ENCODE assay signal across 13 cellular contexts in genomic region chr16:10897134-10897533, GRCh38. TPM values are rescaled to one million over a fixed set of nuclear protein-coding genes. Genes with fewer than 3 reads are reported as not detected.
DNase-seq lines count a peak whose midpoint lies in the region; ATAC-seq, FAIRE-seq and TF ChIP-seq lines count a peak whose summit lies in the region.
"Had no signal": no experiment of that assay in that cellular context is flagged by ENCODE, and none has a peak within 500 bp of the region (broad histone marks: within the 10 kb centered on the region; RNA-seq: fewer than 3 reads in every experiment).

No MANE protein-coding gene starts in this region.

- SMC1A ChIA-PET in GM12878 (lab: Charles Lee; ENCODE audit: uncharacterized antibody, unreplicated experiment), result interaction anchor here (0.7 to 4.3 kb wide), 13 partner anchors 10 to 128 kb away, joined by 3 to 37 read pairs (median 5); partner anchors contain the start of gene CIITA

- no peak overlapping the region for H2BK120ac ChIP-seq in neuronal stem cell (ENCODE audit: low read depth, low read length)

- no peak overlapping the region for H3K4ac ChIP-seq in neuronal stem cell (ENCODE audit: low read length)

- H3K4me1 Mint-ChIP-seq in activated T-cell treated with anti-CD3 and anti-CD28 coated beads, Interleukin-2, amount 50 U/mL, for 72 hours (ENCODE audit: low read depth), result no peaks in the 10 kb centered on the region
- no peaks in the 10 kb centered on the region for H3K4me1 Mint-ChIP-seq in progenitor cell of endocrine pancreas (ENCODE audit: low read depth)

- H2BK5ac ChIP-seq in neuronal stem cell (ENCODE audit: low read length), result no peak overlapping the region

- H3K4me3 Mint-ChIP-seq in activated T-cell treated with anti-CD3 and anti-CD28 coated beads, Interleukin-2, amount 50 U/mL, for 72 hours, result no peak overlapping the region
- no peak overlapping the region for H3K4me3 Mint-ChIP-seq in progenitor cell of endocrine pancreas (ENCODE audit: low read depth)
- H3K4me3 Mint-ChIP-seq: activated T-cell treated with anti-CD3 and anti-CD28 coated beads, Interleukin-2, amount 50 U/mL, for 4 hours had no signal

- H3K4me1 ChIP-seq in GM12878 (ENCODE audit: control insufficient read depth, insufficient read depth, low read length), result peaks cover 52% of the 10 kb centered on the region
- H3K4me1 ChIP-seq in neuronal stem cell (ENCODE audit: control insufficient read depth in 2 of 2, insufficient read depth in 1 of 2, low read depth in 1 of 2, low read length in 2 of 2), result no peaks in the 10 kb centered on the region

- TF ChIP-seq EP300 in GM12878 (IDR thresholded peaks at IDR 0.05; ENCODE audit: borderline replicate concordance in 1 of 2, control insufficient read depth in 1 of 2, low read depth in 2 of 2, low read length in 2 of 2), result peak; percentile 58 to 72; a peak in 2 of 4 replicates

- H2AFZ ChIP-seq in GM12878 (ENCODE audit: control insufficient read depth, low read depth, low read length) (no peak overlapping the region), neuronal stem cell (ENCODE audit: low read length) (no peak overlapping the region)

- H3K27me3 Mint-ChIP-seq in activated T-cell treated with anti-CD3 and anti-CD28 coated beads, Interleukin-2, amount 50 U/mL, for 72 hours (ENCODE audit: low read depth), result peaks cover 19% of the 10 kb centered on the region
- H3K27me3 Mint-ChIP-seq in progenitor cell of endocrine pancreas, result peaks cover 45% of the 10 kb centered on the region

- peak overlapping the region; percentile 38; the same call in 1 of the 2 replicates for H3K4me3 ChIP-seq in GM12878
- no peak overlapping the region for H3K4me3 ChIP-seq in neuronal stem cell (ENCODE audit: low read length in 2 of 2)

- no TSS peak for BruUV-seq in GM12878 (replicated peaks; lab: Mats Ljungman, UMichigan)

- no peak overlapping the region for H3K27ac Mint-ChIP-seq in activated T-cell treated with anti-CD3 and anti-CD28 coated beads, Interleukin-2, amount 50 U/mL, for 72 hours
- H3K27ac Mint-ChIP-seq in progenitor cell of endocrine pancreas, result no peak overlapping the region

- no peak for TF ChIP-seq POLR2A in GM12878 (IDR thresholded peaks at IDR 0.05; ENCODE audit: low read depth, low read length)

- no peak for DNase-seq in GM12878 (ENCODE audit: low read depth, low spot score)
- no peak for DNase-seq in activated T-cell treated with anti-CD3 and anti-CD28 coated beads, Interleukin-2, amount 50 U/mL, for 72 hours
- no peak for DNase-seq in neuronal stem cell (ENCODE audit: low spot score)
- DNase-seq in progenitor cell of endocrine pancreas (ENCODE audit: low spot score, unreplicated experiment), result no peak
- DNase-seq in GM03348 (ENCODE audit: low spot score), result no peak
- DNase-seq: activated T-cell treated with anti-CD3 and anti-CD28 coated beads, Interleukin-2, amount 50 U/mL, for 4 hours; effector memory CD4-positive, alpha-beta T cell; SIG-M5; stimulated activated CD4-positive, alpha-beta T cell treated with anti-CD3 and anti-CD28 coated beads, Interleukin-12 subunit alpha, Interleukin-12 subunit beta, amount 100 ng/mL, for 4 hours had no signal

- H3K9me3 ChIP-seq in GM12878 (replicated peaks; ENCODE audit: control insufficient read depth, insufficient read depth, low read length) (no peaks in the 10 kb centered on the region; the same call in 2 of the 3 replicates), neuronal stem cell (replicated peaks in 1 of 2; ENCODE audit: control insufficient read depth in 2 of 2, insufficient read depth in 1 of 2, low read depth in 1 of 2, low read length in 2 of 2) (no peaks in the 10 kb centered on the region)

- peaks cover 28% of the 10 kb centered on the region for H3K79me2 ChIP-seq in GM12878 (ENCODE audit: control insufficient read depth, insufficient read depth, low read length)

- in situ Hi-C loops in GM12878 (cut with MboI), result loop anchor here (25.0 kb wide), 2 partner anchors 585 to 1760 kb away; no protein-coding TSS in a partner anchor

- POLR2A ChIA-PET in GM12878 (lab: Charles Lee), result interaction anchor here (0.6 to 3.5 kb wide), 9 partner anchors 10 to 1065 kb away, joined by 3 to 24 read pairs (median 7); no protein-coding TSS in a partner anchor

- H3K27ac ChIP-seq in GM12878 (ENCODE audit: control insufficient read depth, insufficient read depth) (peak overlapping the region; percentile 54), neuronal stem cell (replicated peaks; ENCODE audit: low read length) (no peak overlapping the region)

- H3K36me3 Mint-ChIP-seq in activated T-cell treated with anti-CD3 and anti-CD28 coated beads, Interleukin-2, amount 50 U/mL, for 72 hours (ENCODE audit: insufficient read depth in 2 of 2), result no peaks in the 10 kb centered on the region
- no peaks in the 10 kb centered on the region for H3K36me3 Mint-ChIP-seq in progenitor cell of endocrine pancreas (ENCODE audit: insufficient read depth)

- no peak overlapping the region for H2AK5ac ChIP-seq in neuronal stem cell (ENCODE audit: low read depth, low read length)

- peaks cover 10% of the 10 kb centered on the region for H4K20me1 ChIP-seq in GM12878 (ENCODE audit: control insufficient read depth, insufficient read depth)

- no peak overlapping the region for H3K23ac ChIP-seq in neuronal stem cell (ENCODE audit: low read depth, low read length, poor library complexity)

- H3K27me3 ChIP-seq in GM12878 (replicated peaks in 1 of 2; ENCODE audit: control insufficient read depth in 2 of 2, insufficient read depth in 2 of 2, low read length in 1 of 2) (no peaks in the 10 kb centered on the region), neuronal stem cell (ENCODE audit: control insufficient read depth in 3 of 3, insufficient read depth in 3 of 3, low read depth in 1 of 3, low read length in 3 of 3) (peaks cover 0 to 4% (median 0%) of the 10 kb centered on the region in 3 experiments)

- FAIRE-seq in GM12878 (lab: Jason Lieb, UNC), result peak; percentile 56
- FAIRE-seq: astrocyte had no signal

- intact Hi-C loops in GM12878 (cut with micrococcal nuclease; ENCODE audit: unreplicated experiment), result loop anchor here (2.0 to 10.0 kb wide), 2 partner anchors 16 to 592 kb away; no protein-coding TSS in a partner anchor

- CTCF ChIA-PET in GM12878 (lab: Yijun Ruan, JAX), result interaction anchor here (0.6 to 2.8 kb wide), 7 partner anchors 10 to 52 kb away, joined by 3 to 13 read pairs (median 4); partner anchors contain the start of gene CIITA

- TF ChIP-seq RAD21 in GM12878 (IDR thresholded peaks at IDR 0.05; ENCODE audit: insufficient read depth, low read depth, low read length), result no peak

- no peak overlapping the region for H3K14ac ChIP-seq in neuronal stem cell (ENCODE audit: low read length)

- H3K9ac ChIP-seq in GM12878 (ENCODE audit: control insufficient read depth, insufficient read depth, low read length) (no peak overlapping the region), neuronal stem cell (ENCODE audit: low read depth, low read length, poor library complexity) (no peak overlapping the region)

- no peaks in the 10 kb centered on the region for H3K79me1 ChIP-seq in neuronal stem cell (ENCODE audit: low read depth, low read length)

- WGBS in GM12878 (ENCODE audit: insufficient coverage, insufficient replicate concordance, low lambda C conversion rate, missing lambda C conversion rate), result 14% methylated on average over 5 of the region's 5 CpGs
- no CpG with 5 or more reads among the region's 5 CpGs for WGBS in neuronal stem cell (ENCODE audit: extremely low coverage in 2 of 2, insufficient read length in 2 of 2, insufficient replicate concordance in 1 of 2), 2 donors

- peak; percentile 60 for ATAC-seq in GM18517 (IDR thresholded peaks at IDR 0.05; ENCODE audit: unreplicated experiment)
- peak; percentile 69 for ATAC-seq in GM21528 (IDR thresholded peaks at IDR 0.05; ENCODE audit: low FRiP score, unreplicated experiment)
- ATAC-seq in HG03159 (IDR thresholded peaks at IDR 0.05; ENCODE audit: unreplicated experiment), result peak; percentile 63
- ATAC-seq in GM12878, result peak; percentile 91
- ATAC-seq in activated T-cell treated with anti-CD3 and anti-CD28 coated beads, Interleukin-2, amount 50 U/mL, for 72 hours (replicated peaks in 1 of 2), result no peak
- ATAC-seq: activated T-cell treated with anti-CD3 and anti-CD28 coated beads, Interleukin-2, amount 50 U/mL, for 4 hours had no signal

- no peak overlapping the region for H4K8ac ChIP-seq in neuronal stem cell (ENCODE audit: low read depth, low read length)

- no peaks in the 10 kb centered on the region for H3K9me3 Mint-ChIP-seq in activated T-cell treated with anti-CD3 and anti-CD28 coated beads, Interleukin-2, amount 50 U/mL, for 72 hours
- no peaks in the 10 kb centered on the region for H3K9me3 Mint-ChIP-seq in progenitor cell of endocrine pancreas (ENCODE audit: low read depth)
- H3K9me3 Mint-ChIP-seq: activated T-cell treated with anti-CD3 and anti-CD28 coated beads, Interleukin-2, amount 50 U/mL, for 4 hours had no signal

- TF ChIP-seq CTCF in GM12878 (IDR thresholded peaks at IDR 0.05 in 2 of 3, conservative IDR thresholded peaks at IDR 0.05 in 1 of 3; ENCODE audit: control insufficient read depth in 2 of 3, extremely low read depth in 1 of 3, insufficient read depth in 1 of 3, low read depth in 3 of 3, low read length in 3 of 3) (no peak), progenitor cell of endocrine pancreas (IDR thresholded peaks at IDR 0.05; ENCODE audit: unreplicated experiment) (no peak)

- RAD21 ChIA-PET in GM12878 (lab: Charles Lee; ENCODE audit: unreplicated experiment), result interaction anchor here (0.6 to 3.9 kb wide), 12 partner anchors 9 to 144 kb away, joined by 3 to 39 read pairs (median 4); partner anchors contain the start of gene CIITA

- H2BK12ac ChIP-seq in neuronal stem cell (ENCODE audit: low read length), result no peak overlapping the region

- H3K4me2 ChIP-seq in GM12878 (ENCODE audit: control insufficient read depth, insufficient read depth) (peak overlapping the region; percentile 86), neuronal stem cell (ENCODE audit: insufficient read depth, low read length, poor library complexity, severe bottlenecking) (no peak overlapping the region)

- H3K18ac ChIP-seq in neuronal stem cell (ENCODE audit: low read length), result no peak overlapping the region

- H2BK15ac ChIP-seq in neuronal stem cell (ENCODE audit: low read length), result no peak overlapping the region

- H3K36me3 ChIP-seq in GM12878 (ENCODE audit: control insufficient read depth in 2 of 2, insufficient read depth in 2 of 2, low read length in 1 of 2) (peaks cover 39 to 61% of the 10 kb centered on the region in 2 experiments), neuronal stem cell (replicated peaks in 1 of 2; ENCODE audit: control insufficient read depth in 2 of 2, insufficient read depth in 2 of 2, low read length in 2 of 2) (no peaks in the 10 kb centered on the region)

- H4K91ac ChIP-seq in neuronal stem cell (ENCODE audit: low read depth, low read length, poor library complexity), result no peak overlapping the region

RNA-seq across cellular contexts. Expression of gene CIITA, which starts 20.1 kb away (rescaled TPM):
- 733 and 778 TPM in 2 replicates for total RNA-seq in GM12878 (2013; cell fraction: nucleolus; rRNA removed)
- total RNA-seq in GM12878 (2014; rRNA removed), result 49.6 and 51.4 TPM in 2 replicates
- total RNA-seq in GM12878 (2014; rRNA removed; fragmentation: Illumina TruSeq; extraction: Trizol), result 31.0 and 37.4 TPM in 2 replicates
- 84.6 and 95.8 TPM in 2 replicates for total RNA-seq in GM12878 (2021)
- polyA plus RNA-seq in GM12878 (2011; ENCODE audit: low read depth), result 32.4 TPM
- 139 and 145 TPM in 2 replicates for polyA plus RNA-seq in GM12878 (2011; rRNA removed)
- 85.3 and 89.0 TPM in 2 replicates for polyA plus RNA-seq in GM12878 (2011; cell fraction: cytosol; rRNA removed)
- polyA plus RNA-seq in GM12878 (2011; cell fraction: nucleus; rRNA removed), result 371 and 391 TPM in 2 replicates
- polyA plus RNA-seq in GM12878 (2012), result 50.3 and 56.0 TPM in 2 replicates
- 35.7 and 51.1 TPM in 2 replicates for polyA plus RNA-seq in GM12878 (2014; fragmentation: Illumina TruSeq; extraction: Trizol)
- 10 to 100 TPM; 11.5 to 12.5 TPM for polyA plus RNA-seq in GM12878 (2014; fragmentation: Nextera tagmentation; extraction: Ambion mirVana)
- polyA plus RNA-seq in GM12878 (2014; rRNA removed), result 74.5 and 82.5 TPM in 2 replicates
- 10 to 100 TPM; 45.3 to 48.2 TPM for polyA plus RNA-seq in GM12878 (2016; fragmentation: Nextera tagmentation; extraction: Ambion mirVana)
- polyA minus RNA-seq in GM12878 (2011; rRNA and poly(A)+ RNA removed), result 158 and 163 TPM in 2 replicates
- polyA minus RNA-seq in GM12878 (2011; cell fraction: cytosol; rRNA and poly(A)+ RNA removed), result 30.1 and 45.4 TPM in 2 replicates
- polyA minus RNA-seq in GM12878 (2011; cell fraction: nucleus; rRNA and poly(A)+ RNA removed), result 156 and 242 TPM in 2 replicates
- 1 to 10 TPM; 3.1 to 7.2 TPM for total RNA-seq in activated T-cell treated with anti-CD3 and anti-CD28 coated beads, Interleukin-2, amount 50 U/mL, for 72 hours
- not detected for polyA plus RNA-seq in neuronal stem cell (2013, experiment 1 of 2)
- not detected for polyA plus RNA-seq in neuronal stem cell (2013, experiment 2 of 2)
- total RNA-seq in progenitor cell of endocrine pancreas, result not detected in 2 replicates
- total RNA-seq: astrocyte had no signal

RNA-seq across cellular contexts. Expression of gene DEXI, which starts 45.1 kb away (rescaled TPM):
- 26.1 and 29.0 TPM in 2 replicates for total RNA-seq in GM12878 (2013; cell fraction: nucleolus; rRNA removed)
- total RNA-seq in GM12878 (2014; rRNA removed) (26.3 and 28.6 TPM in 2 replicates), GM12878 (2014; rRNA removed; fragmentation: Illumina TruSeq; extraction: Trizol) (17.0 and 17.3 TPM in 2 replicates), GM12878 (2021) (22.7 and 24.2 TPM in 2 replicates), progenitor cell of endocrine pancreas (31.2 and 32.3 TPM in 2 replicates)
- polyA plus RNA-seq in GM12878 (2011; ENCODE audit: low read depth), result 7.1 TPM
- polyA plus RNA-seq in GM12878 (2011; rRNA removed) (11.4 and 15.2 TPM in 2 replicates), GM12878 (2014; fragmentation: Illumina TruSeq; extraction: Trizol) (17.8 and 21.7 TPM in 2 replicates), GM12878 (2014; fragmentation: Nextera tagmentation; extraction: Ambion mirVana) (1 to 10 TPM; 1.4 to 4.3 TPM), GM12878 (2014; rRNA removed) (22.9 and 25.7 TPM in 2 replicates), GM12878 (2016; fragmentation: Nextera tagmentation; extraction: Ambion mirVana) (10 to 100 TPM; 14.0 to 19.8 TPM)
- 21.8 and 24.6 TPM in 2 replicates for polyA plus RNA-seq in GM12878 (2011; cell fraction: cytosol; rRNA removed)
- polyA plus RNA-seq in GM12878 (2011; cell fraction: nucleus; rRNA removed), result 37.7 and 44.3 TPM in 2 replicates
- polyA plus RNA-seq in GM12878 (2012), result 15.5 and 16.1 TPM in 2 replicates
- polyA minus RNA-seq in GM12878 (2011; rRNA and poly(A)+ RNA removed), result 18.1 and 24.7 TPM in 2 replicates
- polyA minus RNA-seq in GM12878 (2011; cell fraction: cytosol; rRNA and poly(A)+ RNA removed), result 9.6 and 11.0 TPM in 2 replicates
- polyA minus RNA-seq in GM12878 (2011; cell fraction: nucleus; rRNA and poly(A)+ RNA removed), result 14.1 and 21.8 TPM in 2 replicates
- 10 to 100 TPM; 24.4 to 26.7 TPM for total RNA-seq in activated T-cell treated with anti-CD3 and anti-CD28 coated beads, Interleukin-2, amount 50 U/mL, for 72 hours
- polyA plus RNA-seq in neuronal stem cell (2013, experiment 1 of 2), result 25.2 TPM
- 25.3 TPM for polyA plus RNA-seq in neuronal stem cell (2013, experiment 2 of 2)

RNA-seq across cellular contexts. Expression of gene CLEC16A, which starts 47.2 kb away (rescaled TPM):
- 277 and 301 TPM in 2 replicates for total RNA-seq in GM12878 (2013; cell fraction: nucleolus; rRNA removed)
- total RNA-seq in GM12878 (2014; rRNA removed) (17.1 and 17.6 TPM in 2 replicates), GM12878 (2014; rRNA removed; fragmentation: Illumina TruSeq; extraction: Trizol) (14.1 and 14.6 TPM in 2 replicates), GM12878 (2021) (28.7 and 30.0 TPM in 2 replicates), progenitor cell of endocrine pancreas (32.6 and 34.3 TPM in 2 replicates)
- polyA plus RNA-seq in GM12878 (2011; ENCODE audit: low read depth), result 5.6 TPM
- polyA plus RNA-seq in GM12878 (2011; rRNA removed) (16.4 and 20.2 TPM in 2 replicates), GM12878 (2014; fragmentation: Illumina TruSeq; extraction: Trizol) (19.3 and 20.5 TPM in 2 replicates), GM12878 (2014; fragmentation: Nextera tagmentation; extraction: Ambion mirVana) (1 to 10 TPM; 1.5 to 3.1 TPM), GM12878 (2014; rRNA removed) (18.1 and 18.7 TPM in 2 replicates), GM12878 (2016; fragmentation: Nextera tagmentation; extraction: Ambion mirVana) (10 to 100 TPM; 27.1 to 28.8 TPM)
- polyA plus RNA-seq in GM12878 (2011; cell fraction: cytosol; rRNA removed), result 17.6 and 21.8 TPM in 2 replicates
- polyA plus RNA-seq in GM12878 (2011; cell fraction: nucleus; rRNA removed), result 39.8 and 50.1 TPM in 2 replicates
- polyA plus RNA-seq in GM12878 (2012), result 11.8 and 12.2 TPM in 2 replicates
- polyA minus RNA-seq in GM12878 (2011; rRNA and poly(A)+ RNA removed), result 117 and 120 TPM in 2 replicates
- polyA minus RNA-seq in GM12878 (2011; cell fraction: cytosol; rRNA and poly(A)+ RNA removed), result 46.5 and 51.2 TPM in 2 replicates
- 42.9 and 65.1 TPM in 2 replicates for polyA minus RNA-seq in GM12878 (2011; cell fraction: nucleus; rRNA and poly(A)+ RNA removed)
- total RNA-seq in activated T-cell treated with anti-CD3 and anti-CD28 coated beads, Interleukin-2, amount 50 U/mL, for 72 hours, result 10 to 100 TPM; 29.9 to 32.3 TPM
- 7.1 TPM for polyA plus RNA-seq in neuronal stem cell (2013, experiment 1 of 2)
- polyA plus RNA-seq in neuronal stem cell (2013, experiment 2 of 2), result 6.7 TPM

Comparison
In these comparisons a context has a peak if more than half of its experiments do, and no peak if none do; other contexts are left out.
1. ATAC-seq: peak in GM18517 (single experiment), GM21528 (single experiment), HG03159 (single experiment) and GM12878 (single experiment); none in activated T-cell treated with anti-CD3 and anti-CD28 coated beads, Interleukin-2, amount 50 U/mL, for 72 hours (0 of 2).